Comparison of ENCODE assay signal across 30 cellular contexts in the genomic region with DNA sequence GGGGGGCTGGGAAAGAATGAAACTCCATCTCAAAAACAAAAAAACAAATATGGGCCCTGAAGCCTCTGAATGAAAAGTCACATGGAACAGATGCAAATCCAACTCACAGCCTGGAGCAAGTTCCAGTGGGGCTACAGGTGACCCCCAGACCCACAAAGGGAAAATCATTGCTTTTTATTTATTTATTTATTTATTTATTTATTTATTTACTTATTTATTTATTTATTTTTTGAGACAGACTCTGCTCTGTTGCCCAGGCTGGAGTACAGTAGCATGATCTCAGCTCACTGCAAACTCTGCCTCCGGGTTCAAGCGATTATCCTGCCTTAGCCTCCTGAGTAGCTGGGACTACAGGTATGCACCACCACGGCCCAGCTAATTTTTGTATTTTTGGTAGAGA. TPM values are rescaled to one million over a fixed set of nuclear protein-coding genes. Genes with fewer than 3 reads are reported as not detected.
"Had no signal": no experiment of that assay in that cellular context is flagged by ENCODE, and none has a peak within 500 bp of the region (broad histone marks: within the 10 kb centered on the region; RNA-seq: fewer than 3 reads in every experiment).

No MANE protein-coding gene starts in this region.

- H3K4me1 ChIP-seq: colonic mucosa, esophagus muscularis mucosa, esophagus squamous epithelium, foreskin keratinocyte, gastrocnemius medialis, gastroesophageal sphincter, heart left ventricle, heart right ventricle had no signal

- H3K27ac ChIP-seq: colonic mucosa, coronary artery, dorsolateral prefrontal cortex, epithelial cell of prostate, esophagus muscularis mucosa, esophagus squamous epithelium, foreskin keratinocyte, gastrocnemius medialis, gastroesophageal sphincter, heart left ventricle, heart right ventricle, hepatocyte had no signal

- DNase-seq: colonic mucosa; cortex of kidney; dermis blood vessel endothelial cell; dorsolateral prefrontal cortex; effector CD4-positive, alpha-beta T cell; effector CD8-positive, alpha-beta T cell; effector memory CD4-positive, alpha-beta T cell; effector memory CD8-positive, alpha-beta T cell; endodermal cell; erythroblast; esophagus squamous epithelium; foreskin fibroblast; foreskin keratinocyte; foreskin melanocyte; gastrocnemius medialis; glutamatergic neuron; head of caudate nucleus; heart right ventricle had no signal

- H3K4me3 ChIP-seq: colonic mucosa, coronary artery, dorsolateral prefrontal cortex, esophagus muscularis mucosa, esophagus squamous epithelium, gastrocnemius medialis, gastroesophageal sphincter, heart left ventricle, heart right ventricle, hepatocyte had no signal

- ATAC-seq: effector memory CD8-positive, alpha-beta T cell; esophagus mucosa; foreskin keratinocyte; gastrocnemius medialis; gastroesophageal sphincter; heart left ventricle; heart right ventricle had no signal

- FAIRE-seq: colon, endometrium, endothelial cell of umbilical vein, frontal cortex had no signal

- H3K9me3 ChIP-seq: colonic mucosa, esophagus muscularis mucosa, esophagus squamous epithelium, gastrocnemius medialis, gastroesophageal sphincter, heart left ventricle, heart right ventricle had no signal

- H3K36me3 ChIP-seq: colonic mucosa, esophagus muscularis mucosa, esophagus squamous epithelium, gastrocnemius medialis, gastroesophageal sphincter, heart left ventricle, heart right ventricle had no signal

- H3K4me2 ChIP-seq: hepatocyte had no signal

RNA-seq across cellular contexts. Expression of a gene that starts 13.3 kb away (rescaled TPM):
- polyA plus RNA-seq: endothelial cell of umbilical vein, fibroblast of lung, foreskin keratinocyte, heart left ventricle, heart right ventricle, hepatocyte had no signal
